Comparison of ENCODE assay signal across 17 cellular contexts in genomic region chr7:2841907-2842306, GRCh38. TPM values are rescaled to one million over a fixed set of nuclear protein-coding genes. Genes with fewer than 3 reads are reported as not detected.
DNase-seq lines count a peak whose midpoint lies in the region; ATAC-seq, FAIRE-seq and TF ChIP-seq lines count a peak whose summit lies in the region.
"Had no signal": no experiment of that assay in that cellular context is flagged by ENCODE, and none has a peak within 500 bp of the region (broad histone marks: within the 10 kb centered on the region; RNA-seq: fewer than 3 reads in every experiment).

No MANE protein-coding gene starts in this region.

- H2BK5ac ChIP-seq in mesenchymal stem cell (ENCODE audit: low read depth, low read length, poor library complexity, severe bottlenecking), result no peak overlapping the region

- no peaks in the 10 kb centered on the region for H3K27me3 ChIP-seq in mesenchymal stem cell (ENCODE audit: control insufficient read depth in 1 of 2, insufficient read depth in 1 of 2, low read length in 2 of 2)
- H3K27me3 ChIP-seq in vagina, result no peaks in the 10 kb centered on the region
- H3K27me3 ChIP-seq: esophagus squamous epithelium had no signal

- no peak overlapping the region for H2BK15ac ChIP-seq in mesenchymal stem cell (ENCODE audit: low read depth, poor library complexity, severe bottlenecking)

- H3K27ac Mint-ChIP-seq in natural killer cell, result peak overlapping the region in 1 of 2 donors; percentile 58
- no peak overlapping the region for H3K27ac Mint-ChIP-seq in natural killer cell treated with Interleukin-12 subunit alpha and Interleukin-12 subunit beta and Interleukin-15 and Interleukin-18, amount 100 ng/mL, for 72 hours
- H3K27ac Mint-ChIP-seq in activated T-helper 2 cell treated with anti-CD3 and anti-CD28 coated beads, Interferon-gamma antibody, Interleukin-2, Interleukin-4, amounts not matched to agents 10 μg/mL and 5 μg/mL and 100 μg/mL, durations not matched to agents 14 hours and 24 hours and 36 hours, result no peak overlapping the region

- WGBS in mesenchymal stem cell, result 90% methylated on average over 5 of the region's 5 CpGs

- H3K4me1 ChIP-seq in mesenchymal stem cell (ENCODE audit: control insufficient read depth, insufficient read depth, low read depth, low read length), result peaks cover 17% of the 10 kb centered on the region
- peaks cover 40% of the 10 kb centered on the region for H3K4me1 ChIP-seq in vagina

- no peak overlapping the region for H2BK120ac ChIP-seq in mesenchymal stem cell (ENCODE audit: low read depth, low read length)

- H3K36me3 ChIP-seq in mesenchymal stem cell (ENCODE audit: control insufficient read depth in 1 of 2, insufficient read depth in 2 of 2, low read depth in 1 of 2, low read length in 2 of 2) (peaks cover 3 to 29% of the 10 kb centered on the region in 2 experiments), vagina (no peaks in the 10 kb centered on the region)
- H3K36me3 ChIP-seq: prostate gland had no signal

- H3K27me3 Mint-ChIP-seq in natural killer cell (ENCODE audit: low read depth in 2 of 2), result no peaks in the 10 kb centered on the region
- H3K27me3 Mint-ChIP-seq in natural killer cell treated with Interleukin-12 subunit alpha and Interleukin-12 subunit beta and Interleukin-15 and Interleukin-18, amount 100 ng/mL, for 72 hours, result peaks cover 0 to 2% of the 10 kb centered on the region in 2 donors
- H3K27me3 Mint-ChIP-seq in activated T-helper 2 cell treated with anti-CD3 and anti-CD28 coated beads, Interferon-gamma antibody, Interleukin-2, Interleukin-4, amounts not matched to agents 10 μg/mL and 5 μg/mL and 100 μg/mL, durations not matched to agents 14 hours and 24 hours and 36 hours (ENCODE audit: low read depth), result no peaks in the 10 kb centered on the region

- H3K23ac ChIP-seq in mesenchymal stem cell (ENCODE audit: low read length in 2 of 2), result no peak overlapping the region

- H3K14ac ChIP-seq in mesenchymal stem cell (ENCODE audit: low read length in 2 of 2), result no peak overlapping the region

- ATAC-seq in natural killer cell, result no peak
- ATAC-seq in natural killer cell treated with Interleukin-12 subunit alpha and Interleukin-12 subunit beta and Interleukin-15 and Interleukin-18, amount 100 ng/mL, for 72 hours, result no peak
- ATAC-seq in GM18868 (IDR thresholded peaks at IDR 0.05; ENCODE audit: unreplicated experiment), result no peak
- no peak for ATAC-seq in GM18861 (IDR thresholded peaks at IDR 0.05; ENCODE audit: unreplicated experiment)

- no peak overlapping the region for H4K8ac ChIP-seq in mesenchymal stem cell (ENCODE audit: low read length)

- H3K4me3 ChIP-seq in mesenchymal stem cell (ENCODE audit: insufficient read depth in 1 of 2, low read depth in 1 of 2, low read length in 2 of 2), result peak overlapping the region in 1 of 2 experiments; percentile 88
- H3K4me3 ChIP-seq in vagina, result peak overlapping the region in 1 of 2 donors; percentile 7
- H3K4me3 ChIP-seq: prostate gland had no signal

- H3K36me3 Mint-ChIP-seq in natural killer cell, result no peaks in the 10 kb centered on the region
- H3K36me3 Mint-ChIP-seq in natural killer cell treated with Interleukin-12 subunit alpha and Interleukin-12 subunit beta and Interleukin-15 and Interleukin-18, amount 100 ng/mL, for 72 hours, result no peaks in the 10 kb centered on the region
- H3K36me3 Mint-ChIP-seq in activated T-helper 2 cell treated with anti-CD3 and anti-CD28 coated beads, Interferon-gamma antibody, Interleukin-2, Interleukin-4, amounts not matched to agents 10 μg/mL and 5 μg/mL and 100 μg/mL, durations not matched to agents 14 hours and 24 hours and 36 hours (ENCODE audit: low read depth), result peaks cover 46% of the 10 kb centered on the region

- TF ChIP-seq CTCF in natural killer cell (IDR thresholded peaks at IDR 0.05), result no peak
- no peak for TF ChIP-seq CTCF in vagina (IDR thresholded peaks at IDR 0.05)

- FAIRE-seq in RCC 7860 (lab: Jason Lieb, UNC), result no peak
- FAIRE-seq: GM12891 had no signal

- H3K18ac ChIP-seq in mesenchymal stem cell (ENCODE audit: low read depth in 1 of 2, low read length in 2 of 2), result no peak overlapping the region

- no peaks in the 10 kb centered on the region for H3K79me1 ChIP-seq in mesenchymal stem cell (replicated peaks; ENCODE audit: low read length, poor library complexity, severe bottlenecking)

- no peak overlapping the region for H2BK12ac ChIP-seq in mesenchymal stem cell (ENCODE audit: low read length in 2 of 2)

- no peak overlapping the region for H3K27ac ChIP-seq in mesenchymal stem cell (ENCODE audit: low read length, poor library complexity, severe bottlenecking)
- peak overlapping the region; percentile 27 for H3K27ac ChIP-seq in vagina
- H3K27ac ChIP-seq: esophagus squamous epithelium, KMS-11, prostate gland had no signal

- no peak overlapping the region for H2AK5ac ChIP-seq in mesenchymal stem cell (ENCODE audit: low read length, severe bottlenecking)

- peaks cover 28 to 44% of the 10 kb centered on the region in 2 donors for H3K4me1 Mint-ChIP-seq in natural killer cell
- H3K4me1 Mint-ChIP-seq in natural killer cell treated with Interleukin-12 subunit alpha and Interleukin-12 subunit beta and Interleukin-15 and Interleukin-18, amount 100 ng/mL, for 72 hours (ENCODE audit: low read depth in 2 of 2), result peaks cover 27 to 28% of the 10 kb centered on the region in 2 donors
- peaks cover 40% of the 10 kb centered on the region for H3K4me1 Mint-ChIP-seq in activated T-helper 2 cell treated with anti-CD3 and anti-CD28 coated beads, Interferon-gamma antibody, Interleukin-2, Interleukin-4, amounts not matched to agents 10 μg/mL and 5 μg/mL and 100 μg/mL, durations not matched to agents 14 hours and 24 hours and 36 hours (ENCODE audit: low read depth)

- DNase-seq in natural killer cell, result no peak
- DNase-seq in natural killer cell treated with Interleukin-12 subunit alpha and Interleukin-12 subunit beta and Interleukin-15 and Interleukin-18, amount 100 ng/mL, for 72 hours (ENCODE audit: low spot score), result no peak
- DNase-seq in activated T-helper 2 cell treated with anti-CD3 and anti-CD28 coated beads, Interferon-gamma antibody, Interleukin-2, Interleukin-4, amounts not matched to agents 10 μg/mL and 5 μg/mL and 100 μg/mL, durations not matched to agents 14 hours and 24 hours and 36 hours (ENCODE audit: low spot score), result no peak
- DNase-seq in mesenchymal stem cell, result no peak
- no peak for DNase-seq in vagina (ENCODE audit: extremely low spot score in 2 of 2)
- no peak for DNase-seq in RCC 7860 (ENCODE audit: low spot score)
- DNase-seq: AML-193; esophagus squamous epithelium; NCI-H1694; NCI-H510A; RPMI8226; stimulated activated CD4-positive, alpha-beta T cell treated with anti-CD3 and anti-CD28 coated beads, Interleukin-2, amount 100 ng/mL, for 48 hours had no signal

- H2AFZ ChIP-seq in mesenchymal stem cell (ENCODE audit: low read depth, low read length), result no peak overlapping the region

- no peaks in the 10 kb centered on the region for H3K9me3 ChIP-seq in mesenchymal stem cell (ENCODE audit: control insufficient read depth, low read length)
- H3K9me3 ChIP-seq in vagina, result no peaks in the 10 kb centered on the region
- H3K9me3 ChIP-seq: esophagus squamous epithelium, prostate gland had no signal

- H3K4ac ChIP-seq in mesenchymal stem cell (ENCODE audit: low read depth in 1 of 2, low read length in 2 of 2), result no peak overlapping the region

- H3K9ac ChIP-seq in mesenchymal stem cell (ENCODE audit: low read length), result peak overlapping the region; percentile 38
- H3K9ac ChIP-seq: KMS-11 had no signal

- H3K4me2 ChIP-seq in mesenchymal stem cell (ENCODE audit: low read length, poor library complexity, severe bottlenecking), result no peak overlapping the region

- intact Hi-C loops in natural killer cell (cut with micrococcal nuclease) (no loop called here), vagina (cut with DNase I) (no loop called here)
- intact Hi-C loops in activated T-helper 2 cell treated with anti-CD3 and anti-CD28 coated beads, Interferon-gamma antibody, Interleukin-2, Interleukin-4, amounts not matched to agents 10 μg/mL and 5 μg/mL and 100 μg/mL, durations not matched to agents 14 hours and 24 hours and 36 hours (cut with micrococcal nuclease), result loop anchor here (5.0 kb wide), 1 partner anchor 85 kb away; no protein-coding TSS in a partner anchor

- no peaks in the 10 kb centered on the region for H3K9me3 Mint-ChIP-seq in natural killer cell
- H3K9me3 Mint-ChIP-seq in natural killer cell treated with Interleukin-12 subunit alpha and Interleukin-12 subunit beta and Interleukin-15 and Interleukin-18, amount 100 ng/mL, for 72 hours, result no peaks in the 10 kb centered on the region
- H3K9me3 Mint-ChIP-seq in activated T-helper 2 cell treated with anti-CD3 and anti-CD28 coated beads, Interferon-gamma antibody, Interleukin-2, Interleukin-4, amounts not matched to agents 10 μg/mL and 5 μg/mL and 100 μg/mL, durations not matched to agents 14 hours and 24 hours and 36 hours, result no peaks in the 10 kb centered on the region

- no peak overlapping the region for H4K91ac ChIP-seq in mesenchymal stem cell (ENCODE audit: low read length)

- peak overlapping the region; percentile 21 for H3K4me3 Mint-ChIP-seq in natural killer cell
- H3K4me3 Mint-ChIP-seq in natural killer cell treated with Interleukin-12 subunit alpha and Interleukin-12 subunit beta and Interleukin-15 and Interleukin-18, amount 100 ng/mL, for 72 hours, result no peak overlapping the region
- H3K4me3 Mint-ChIP-seq in activated T-helper 2 cell treated with anti-CD3 and anti-CD28 coated beads, Interferon-gamma antibody, Interleukin-2, Interleukin-4, amounts not matched to agents 10 μg/mL and 5 μg/mL and 100 μg/mL, durations not matched to agents 14 hours and 24 hours and 36 hours (ENCODE audit: low read depth), result peak overlapping the region; percentile 23

- no peak for TF ChIP-seq POLR2A in vagina (IDR thresholded peaks at IDR 0.05)

RNA-seq across cellular contexts. Expression of gene GNA12, which starts 2.2 kb away (rescaled TPM):
- total RNA-seq in natural killer cell (10 to 100 TPM; 12.6 to 20.2 (median 19.5) TPM), vagina (29.5 TPM)
- total RNA-seq in natural killer cell treated with Interleukin-12 subunit alpha and Interleukin-12 subunit beta and Interleukin-15 and Interleukin-18, amount 100 ng/mL, for 72 hours, result 10 to 100 TPM; 15.5 to 27.1 TPM
- 40.9 and 41.4 TPM in 2 replicates for total RNA-seq in activated T-helper 2 cell treated with anti-CD3 and anti-CD28 coated beads, Interferon-gamma antibody, Interleukin-2, Interleukin-4, amounts not matched to agents 10 μg/mL and 5 μg/mL and 100 μg/mL, durations not matched to agents 14 hours and 24 hours and 36 hours
- 78.8 TPM for polyA plus RNA-seq in mesenchymal stem cell (2013, experiment 1 of 2)
- 79.8 TPM for polyA plus RNA-seq in mesenchymal stem cell (2013, experiment 2 of 2)
